In the genomic region with DNA sequence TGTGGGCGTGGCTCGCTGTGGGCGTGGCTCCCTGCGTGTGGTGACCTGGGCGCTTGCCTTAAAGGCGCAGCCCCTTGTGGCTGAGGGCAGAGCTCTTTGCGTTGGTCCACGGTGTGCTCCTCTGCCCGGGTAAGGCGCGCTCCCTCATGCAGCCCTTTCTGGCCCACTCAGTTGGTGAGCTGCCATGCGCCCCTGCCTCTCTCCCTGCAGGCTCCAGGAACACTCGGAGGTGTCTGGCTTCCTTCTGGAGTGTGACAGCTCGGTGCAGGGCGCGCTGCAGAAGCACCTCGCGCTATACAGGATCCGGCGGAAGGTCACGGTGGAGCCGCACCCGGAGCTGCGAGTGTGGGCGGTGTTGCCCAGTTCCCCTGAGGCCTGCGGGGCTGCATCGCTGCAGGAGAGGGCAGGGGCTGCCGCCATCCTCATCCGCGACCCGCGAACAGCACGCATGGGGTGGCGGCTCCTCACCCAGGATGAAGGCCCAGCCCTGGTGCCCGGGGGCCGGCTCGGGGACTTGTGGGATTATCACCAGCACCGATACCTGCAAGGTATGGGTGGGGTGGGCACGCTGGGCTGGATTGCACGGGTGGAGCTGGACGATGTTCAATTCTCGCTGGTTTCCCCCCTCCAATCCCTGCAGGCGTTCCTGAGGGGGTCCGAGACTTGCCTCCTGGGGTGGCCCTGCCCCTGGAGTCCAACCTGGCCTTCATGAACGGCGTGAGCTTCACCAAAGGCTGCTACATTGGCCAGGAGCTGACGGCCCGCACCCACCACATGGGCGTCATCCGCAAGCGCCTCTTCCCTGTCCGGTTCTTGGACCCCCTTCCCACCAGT, we compare ENCODE assay signal across 9 cellular contexts. TPM values are rescaled to one million over a fixed set of nuclear protein-coding genes. Genes with fewer than 3 reads are reported as not detected.
A peak's percentile ranks its signal among the peaks of the same experiment; 100 is the strongest.
DNase-seq lines count a peak whose midpoint lies in the region; ATAC-seq and TF ChIP-seq lines count a peak whose summit lies in the region.
"Had no signal": no experiment of that assay in that cellular context is flagged by ENCODE, and none has a peak within 500 bp of the region (broad histone marks: within the 10 kb centered on the region; RNA-seq: fewer than 3 reads in every experiment).

No MANE protein-coding gene starts in this region.

- H3K36me3 Mint-ChIP-seq in nephron progenitor cell (ENCODE audit: low read depth): no peaks in the 10 kb centered on the region

- no peaks in the 10 kb centered on the region for H3K27me3 ChIP-seq in upper lobe of right lung

- no peak overlapping the region for H3K4me3 ChIP-seq in upper lobe of right lung

- peaks cover 3% of the 10 kb centered on the region for H3K27me3 Mint-ChIP-seq in nephron progenitor cell (ENCODE audit: low read depth, poor library complexity)

- CTCF ChIA-PET in RWPE1 (lab: Yijun Ruan, JAX): no interaction called here

- H3K9me3 Mint-ChIP-seq in nephron progenitor cell: no peaks in the 10 kb centered on the region
- H3K9me3 Mint-ChIP-seq: nephron had no signal

- peak overlapping the region; percentile 45 for H3K27ac ChIP-seq in RWPE1
- peak overlapping the region; percentile 66 for H3K27ac ChIP-seq in upper lobe of right lung

- TF ChIP-seq CTCF in RWPE1 (conservative IDR thresholded peaks at IDR 0.05; ENCODE audit: low read depth): no peak
- TF ChIP-seq CTCF in upper lobe of right lung (IDR thresholded peaks at IDR 0.05): no peak
- no peak for TF ChIP-seq CTCF in nephron progenitor cell (IDR thresholded peaks at IDR 0.05)

- intact Hi-C loops in upper lobe of right lung (cut with DNase I): no loop called here

- no peaks in the 10 kb centered on the region for H3K9me3 ChIP-seq in upper lobe of right lung

- no peak overlapping the region for H3K27ac Mint-ChIP-seq in nephron progenitor cell
- H3K27ac Mint-ChIP-seq: nephron had no signal

- H3K4me1 Mint-ChIP-seq in nephron progenitor cell: no peaks in the 10 kb centered on the region

- peak; percentile 26 for ATAC-seq in upper lobe of right lung

- no peak overlapping the region for H3K4me3 Mint-ChIP-seq in nephron progenitor cell
- H3K4me3 Mint-ChIP-seq: nephron had no signal

- POLR2A ChIA-PET in RWPE1 (lab: Yijun Ruan, JAX; ENCODE audit: low non-redundant PET): no interaction called here

- peak; percentile 38 for DNase-seq in stimulated activated CD4-positive, alpha-beta T cell treated with anti-CD3 and anti-CD28 coated beads, Interleukin-1b, Interleukin-23, amount 100 ng/mL, for 48 hours
- no peak for DNase-seq in stimulated activated CD4-positive, alpha-beta T cell treated with anti-CD3 and anti-CD28 coated beads, Interleukin-4, amount 100 ng/mL, for 24 hours
- peak; percentile 26 for DNase-seq in RWPE1 (ENCODE audit: low spot score)
- peak; percentile 47 for DNase-seq in germinal center (ENCODE audit: low spot score)
- no peak for DNase-seq in upper lobe of right lung
- no peak for DNase-seq in NCI-H524 (lab: John Stamatoyannopoulos, UW)
- DNase-seq in AG08395 (ENCODE audit: low spot score): no peak
- DNase-seq in nephron progenitor cell: no peak

- peaks cover 9% of the 10 kb centered on the region for H3K36me3 ChIP-seq in upper lobe of right lung

- peaks cover 7% of the 10 kb centered on the region for H3K4me1 ChIP-seq in upper lobe of right lung

RNA-seq across cellular contexts. Expression of a gene that starts 9.1 kb away (rescaled TPM):
- total RNA-seq in upper lobe of right lung: 13.0 TPM

RNA-seq across cellular contexts. Expression of a gene that starts 25.0 kb away (rescaled TPM):
- total RNA-seq in upper lobe of right lung: 6.9 TPM

RNA-seq across cellular contexts. Expression of a gene that starts 33.1 kb away (rescaled TPM):
- 39.4 TPM for total RNA-seq in upper lobe of right lung

RNA-seq across cellular contexts. Expression of a gene that starts 34.6 kb away (rescaled TPM):
- total RNA-seq in upper lobe of right lung: 203 TPM

Comparison
In these comparisons a context has a peak if more than half of its experiments do, and no peak if none do; other contexts are left out.
1. DNase-seq: peak in stimulated activated CD4-positive, alpha-beta T cell treated with anti-CD3 and anti-CD28 coated beads, Interleukin-1b, Interleukin-23, amount 100 ng/mL, for 48 hours (single experiment), RWPE1 (single experiment) and germinal center (single experiment); none in stimulated activated CD4-positive, alpha-beta T cell treated with anti-CD3 and anti-CD28 coated beads, Interleukin-4, amount 100 ng/mL, for 24 hours (single experiment), upper lobe of right lung (single experiment), NCI-H524 (0 of 2), AG08395 (single experiment) and nephron progenitor cell (single experiment).